ENCODE assay signal across 16 cellular contexts in genomic region chr11:119023741-119024140, GRCh38. TPM values are rescaled to one million over a fixed set of nuclear protein-coding genes. Genes with fewer than 3 reads are reported as not detected.
DNase-seq lines count a peak whose midpoint lies in the region; ATAC-seq and TF ChIP-seq lines count a peak whose summit lies in the region.
"Had no signal": no experiment of that assay in that cellular context is flagged by ENCODE, and none has a peak within 500 bp of the region (broad histone marks: within the 10 kb centered on the region; RNA-seq: fewer than 3 reads in every experiment).

No MANE protein-coding gene starts in this region.

- H3K4me3 ChIP-seq in smooth muscle cell, result no peak overlapping the region
- H3K4me3 ChIP-seq: mucosa of descending colon, SJCRH30, tibial artery had no signal

- POLR2A ChIA-PET in activated B cell treated with CpG ODN at 0.5 μM for 24 hours (lab: Charles Lee), result interaction anchor here (0.6 kb wide), 1 partner anchor 22 kb away, joined by 3 read pairs; no protein-coding TSS in a partner anchor

- H3K9me3 ChIP-seq in smooth muscle cell (replicated peaks; ENCODE audit: low read depth), result no peaks in the 10 kb centered on the region
- H3K9me3 ChIP-seq: mucosa of descending colon, SJCRH30, tibial artery had no signal

- H3K27ac ChIP-seq in smooth muscle cell (ENCODE audit: low read depth) (peak overlapping the region; percentile 13), caudate nucleus (ENCODE audit: low read depth, low read length) (no peak overlapping the region)
- H3K27ac ChIP-seq: SJCRH30 had no signal

- H3K27me3 ChIP-seq in smooth muscle cell (ENCODE audit: low read depth), result no peaks in the 10 kb centered on the region
- H3K27me3 ChIP-seq: SJCRH30, tibial artery had no signal

- peaks cover 14% of the 10 kb centered on the region for H3K4me1 ChIP-seq in smooth muscle cell (ENCODE audit: low read depth)
- H3K4me1 ChIP-seq: SJCRH30 had no signal

- H3K27me3 Mint-ChIP-seq in activated B cell treated with CpG ODN at 0.5 μM for 24 hours (no peaks in the 10 kb centered on the region), endothelial cell (ENCODE audit: unreplicated experiment) (peaks cover 1% of the 10 kb centered on the region)
- H3K27me3 Mint-ChIP-seq: progenitor cell of endocrine pancreas had no signal

- no peaks in the 10 kb centered on the region for H3K36me3 ChIP-seq in smooth muscle cell (ENCODE audit: low read depth)
- H3K36me3 ChIP-seq: SJCRH30 had no signal

- H3K4me2 ChIP-seq in smooth muscle cell, result no peak overlapping the region

- CTCF ChIA-PET in activated B cell treated with CpG ODN at 0.5 μM for 24 hours (lab: Charles Lee), result interaction anchor here (1.2 kb wide), 1 partner anchor 9 kb away, joined by 3 read pairs; no protein-coding TSS in a partner anchor

- peaks cover 30% of the 10 kb centered on the region for H3K79me2 ChIP-seq in smooth muscle cell (ENCODE audit: low read depth)

- H3F3A ChIP-seq in smooth muscle cell (ENCODE audit: low read depth), result peaks cover 21% of the 10 kb centered on the region

- intact Hi-C loops in activated B cell treated with CpG ODN at 0.5 μM for 24 hours (cut with micrococcal nuclease), result no loop called here

- H3K4me1 Mint-ChIP-seq in activated B cell treated with CpG ODN at 0.5 μM for 24 hours, result peaks cover 18% of the 10 kb centered on the region
- H3K4me1 Mint-ChIP-seq in endothelial cell (ENCODE audit: unreplicated experiment), result peaks cover 28% of the 10 kb centered on the region

- H3K4me3 Mint-ChIP-seq in activated B cell treated with CpG ODN at 0.5 μM for 24 hours, result no peak overlapping the region
- peak overlapping the region; percentile 6 for H3K4me3 Mint-ChIP-seq in endothelial cell (ENCODE audit: unreplicated experiment)
- H3K4me3 Mint-ChIP-seq: activated T-cell treated with anti-CD3 and anti-CD28 coated beads, Interleukin-2, amount 50 U/mL, for 4 hours had no signal

- H4K20me1 ChIP-seq in smooth muscle cell (ENCODE audit: low read depth), result peaks cover 13% of the 10 kb centered on the region

- H3K9me3 Mint-ChIP-seq in activated naive CD4-positive, alpha-beta T cell treated with anti-CD3 and anti-CD28 coated beads, Interleukin-2, amount 50 U/mL, for 72 hours, result no peaks in the 10 kb centered on the region
- H3K9me3 Mint-ChIP-seq in activated B cell treated with CpG ODN at 0.5 μM for 24 hours (no peaks in the 10 kb centered on the region), endothelial cell (ENCODE audit: unreplicated experiment) (no peaks in the 10 kb centered on the region)
- H3K9me3 Mint-ChIP-seq: activated T-cell treated with anti-CD3 and anti-CD28 coated beads, Interleukin-2, amount 50 U/mL, for 4 hours had no signal

- H3K9ac ChIP-seq in smooth muscle cell (ENCODE audit: low read depth), result no peak overlapping the region

- no peak for DNase-seq in activated naive CD4-positive, alpha-beta T cell treated with anti-CD3 and anti-CD28 coated beads, Interleukin-2, amount 50 U/mL, for 72 hours (ENCODE audit: low spot score in 2 of 2)
- no peak for DNase-seq in activated naive CD4-positive, alpha-beta T cell (lab: John Stamatoyannopoulos, UW)
- no peak for DNase-seq in activated B cell treated with CpG ODN at 0.5 μM for 24 hours
- DNase-seq in endothelial cell (ENCODE audit: low spot score), result no peak
- no peak for DNase-seq in smooth muscle cell (lab: John Stamatoyannopoulos, UW; ENCODE audit: unreplicated experiment)
- DNase-seq in NCI-H2171 (lab: John Stamatoyannopoulos, UW), result no peak
- no peak for DNase-seq in caudate nucleus (lab: John Stamatoyannopoulos, UW)
- DNase-seq in SW 1271 (lab: John Stamatoyannopoulos, UW), result no peak
- DNase-seq: activated T-cell treated with anti-CD3 and anti-CD28 coated beads, Interleukin-2, amount 50 U/mL, for 4 hours; DMS53; effector memory CD4-positive, alpha-beta T cell; foreskin melanocyte; mucosa of descending colon; SJCRH30; tibial artery had no signal

- H2AFZ ChIP-seq in smooth muscle cell (ENCODE audit: low read depth), result no peak overlapping the region

- TF ChIP-seq CTCF in activated B cell treated with CpG ODN at 0.5 μM for 24 hours (IDR thresholded peaks at IDR 0.05) (no peak), endothelial cell (IDR thresholded peaks at IDR 0.05; ENCODE audit: unreplicated experiment) (no peak), smooth muscle cell (IDR thresholded peaks at IDR 0.05; ENCODE audit: borderline replicate concordance, insufficient read depth, poor library complexity, severe bottlenecking) (no peak)

- no peak for ATAC-seq in activated naive CD4-positive, alpha-beta T cell treated with anti-CD3 and anti-CD28 coated beads, Interleukin-2, amount 50 U/mL, for 72 hours
- no peak for ATAC-seq in activated B cell treated with CpG ODN at 0.5 μM for 24 hours (ENCODE audit: low read depth)
- ATAC-seq: activated T-cell treated with anti-CD3 and anti-CD28 coated beads, Interleukin-2, amount 50 U/mL, for 4 hours; mucosa of descending colon had no signal

- H3K27ac Mint-ChIP-seq in activated naive CD4-positive, alpha-beta T cell treated with anti-CD3 and anti-CD28 coated beads, Interleukin-2, amount 50 U/mL, for 72 hours, result peak overlapping the region; percentile 5 to 61
- H3K27ac Mint-ChIP-seq in activated B cell treated with CpG ODN at 0.5 μM for 24 hours (peak overlapping the region; percentile 1), endothelial cell (ENCODE audit: unreplicated experiment) (no peak overlapping the region)

- H3K36me3 Mint-ChIP-seq in activated naive CD4-positive, alpha-beta T cell treated with anti-CD3 and anti-CD28 coated beads, Interleukin-2, amount 50 U/mL, for 72 hours, result peaks cover 18 to 23% of the 10 kb centered on the region in 2 donors
- peaks cover 62% of the 10 kb centered on the region for H3K36me3 Mint-ChIP-seq in activated B cell treated with CpG ODN at 0.5 μM for 24 hours (ENCODE audit: low read depth)
- peaks cover 29% of the 10 kb centered on the region for H3K36me3 Mint-ChIP-seq in endothelial cell (ENCODE audit: low read depth, unreplicated experiment)

RNA-seq across cellular contexts. Expression of gene TRAPPC4, which starts 5.2 kb away (rescaled TPM):
- 100 to 1,000 TPM in 1 of 2 donors, 10 to 100 TPM in 1; 67.3 to 123 TPM for total RNA-seq in activated naive CD4-positive, alpha-beta T cell treated with anti-CD3 and anti-CD28 coated beads, Interleukin-2, amount 50 U/mL, for 72 hours
- total RNA-seq in activated B cell treated with CpG ODN at 0.5 μM for 24 hours (56.8 and 60.1 TPM in 2 replicates), endothelial cell (ENCODE audit: unreplicated experiment) (60.4 TPM), smooth muscle cell (55.2 and 103 TPM in 2 replicates)
- 157 and 168 TPM in 2 replicates for polyA plus RNA-seq in smooth muscle cell

RNA-seq across cellular contexts. Expression of gene RPS25, which starts 5.6 kb away (rescaled TPM):
- total RNA-seq in activated naive CD4-positive, alpha-beta T cell treated with anti-CD3 and anti-CD28 coated beads, Interleukin-2, amount 50 U/mL, for 72 hours, result 1,000 to 10,000 TPM; 1,843 to 2,330 TPM
- total RNA-seq in activated B cell treated with CpG ODN at 0.5 μM for 24 hours (2,191 and 2,534 TPM in 2 replicates), endothelial cell (ENCODE audit: unreplicated experiment) (1,293 TPM), smooth muscle cell (1,510 and 1,616 TPM in 2 replicates)
- 975 and 1,078 TPM in 2 replicates for polyA plus RNA-seq in smooth muscle cell

RNA-seq across cellular contexts. Expression of gene SLC37A4, which starts 6.9 kb away (rescaled TPM):
- 10 to 100 TPM; 22.3 to 33.4 TPM for total RNA-seq in activated naive CD4-positive, alpha-beta T cell treated with anti-CD3 and anti-CD28 coated beads, Interleukin-2, amount 50 U/mL, for 72 hours
- 12.0 and 12.1 TPM in 2 replicates for total RNA-seq in activated B cell treated with CpG ODN at 0.5 μM for 24 hours
- total RNA-seq in endothelial cell (ENCODE audit: unreplicated experiment), result 21.9 TPM
- 17.5 and 22.3 TPM in 2 replicates for total RNA-seq in smooth muscle cell
- polyA plus RNA-seq in smooth muscle cell, result 22.8 and 28.9 TPM in 2 replicates

RNA-seq across cellular contexts. Expression of gene CENATAC, which starts 25.8 kb away (rescaled TPM):
- total RNA-seq in activated naive CD4-positive, alpha-beta T cell treated with anti-CD3 and anti-CD28 coated beads, Interleukin-2, amount 50 U/mL, for 72 hours, result 10 to 100 TPM; 39.0 to 60.1 TPM
- total RNA-seq in activated B cell treated with CpG ODN at 0.5 μM for 24 hours, result 66.4 and 85.7 TPM in 2 replicates
- 34.7 TPM for total RNA-seq in endothelial cell (ENCODE audit: unreplicated experiment)
- 14.9 and 17.8 TPM in 2 replicates for total RNA-seq in smooth muscle cell
- 5.3 and 20.9 TPM in 2 replicates for polyA plus RNA-seq in smooth muscle cell

RNA-seq across cellular contexts. Expression of gene HYOU1, which starts 33.3 kb away (rescaled TPM):
- 100 to 1,000 TPM in 1 of 2 donors, 10 to 100 TPM in 1; 71.7 to 117 TPM for total RNA-seq in activated naive CD4-positive, alpha-beta T cell treated with anti-CD3 and anti-CD28 coated beads, Interleukin-2, amount 50 U/mL, for 72 hours
- 120 and 122 TPM in 2 replicates for total RNA-seq in activated B cell treated with CpG ODN at 0.5 μM for 24 hours
- total RNA-seq in endothelial cell (ENCODE audit: unreplicated experiment), result 243 TPM
- total RNA-seq in smooth muscle cell, result 98.1 and 122 TPM in 2 replicates
- 79.8 and 90.4 TPM in 2 replicates for polyA plus RNA-seq in smooth muscle cell
